ENCODE assay signal across 19 cellular contexts in genomic region chr3:53077476-53078220, GRCh38. TPM values are rescaled to one million over a fixed set of nuclear protein-coding genes. Genes with fewer than 3 reads are reported as not detected.
DNase-seq lines count a peak whose midpoint lies in the region; ATAC-seq and TF ChIP-seq lines count a peak whose summit lies in the region.
"Had no signal": no experiment of that assay in that cellular context is flagged by ENCODE, and none has a peak within 500 bp of the region (broad histone marks: within the 10 kb centered on the region; RNA-seq: fewer than 3 reads in every experiment).

No MANE protein-coding gene starts in this region.

- no peak overlapping the region for H3K27ac Mint-ChIP-seq in activated naive CD8-positive, alpha-beta T cell treated with anti-CD3 and anti-CD28 coated beads, Interleukin-2, amount 10 ng/mL, durations not matched to agents 7 days and 5 days
- no peak overlapping the region for H3K27ac Mint-ChIP-seq in activated naive CD8-positive, alpha-beta T cell treated with anti-CD3 and anti-CD28 coated beads for 36 hours
- H3K27ac Mint-ChIP-seq in WTC11, result no peak overlapping the region
- no peak overlapping the region for H3K27ac Mint-ChIP-seq in neural progenitor cell

- H3K27ac ChIP-seq in neural progenitor cell, result no peak overlapping the region
- H3K27ac ChIP-seq: PC-9, RWPE1 had no signal

- H3K4me3 ChIP-seq in neural progenitor cell, result no peak overlapping the region
- H3K4me3 ChIP-seq: HAP-1, PC-9 had no signal

- TF ChIP-seq CTCF in WTC11 (IDR thresholded peaks at IDR 0.05) (no peak), neural progenitor cell (IDR thresholded peaks at IDR 0.05) (no peak)

- no peaks in the 10 kb centered on the region for H3K36me3 ChIP-seq in neural progenitor cell
- H3K36me3 ChIP-seq: HAP-1 had no signal

- H3K27me3 ChIP-seq in neural progenitor cell, result no peaks in the 10 kb centered on the region

- H3K9me3 ChIP-seq in neural progenitor cell (ENCODE audit: low read depth), result no peaks in the 10 kb centered on the region
- H3K9me3 ChIP-seq: HAP-1 had no signal

- H3K79me2 ChIP-seq in neural progenitor cell (ENCODE audit: low read depth), result no peaks in the 10 kb centered on the region

- no peak overlapping the region for H3K9ac ChIP-seq in neural progenitor cell

- H2AFZ ChIP-seq in neural progenitor cell (replicated peaks), result no peak overlapping the region
- H2AFZ ChIP-seq: PC-9 had no signal

- H3F3A ChIP-seq in neural progenitor cell (ENCODE audit: low read depth), result no peaks in the 10 kb centered on the region

- POLR2A ChIA-PET in activated naive CD8-positive, alpha-beta T cell treated with anti-CD3 and anti-CD28 coated beads, Interleukin-2, amount 10 ng/mL, durations not matched to agents 7 days and 5 days (lab: Charles Lee), result no interaction called here
- POLR2A ChIA-PET in WTC11 (lab: Charles Lee), result no interaction called here

- H3K4me1 ChIP-seq in neural progenitor cell, result peaks cover 11% of the 10 kb centered on the region
- H3K4me1 ChIP-seq: HAP-1 had no signal

- no peaks in the 10 kb centered on the region for H3K36me3 Mint-ChIP-seq in activated naive CD8-positive, alpha-beta T cell treated with anti-CD3 and anti-CD28 coated beads, Interleukin-2, amount 10 ng/mL, durations not matched to agents 7 days and 5 days
- no peaks in the 10 kb centered on the region for H3K36me3 Mint-ChIP-seq in activated naive CD8-positive, alpha-beta T cell treated with anti-CD3 and anti-CD28 coated beads for 36 hours
- H3K36me3 Mint-ChIP-seq in WTC11 (no peaks in the 10 kb centered on the region), neural progenitor cell (no peaks in the 10 kb centered on the region)

- H3K4me3 Mint-ChIP-seq in activated naive CD8-positive, alpha-beta T cell treated with anti-CD3 and anti-CD28 coated beads, Interleukin-2, amount 10 ng/mL, durations not matched to agents 7 days and 5 days, result no peak overlapping the region
- H3K4me3 Mint-ChIP-seq in activated naive CD8-positive, alpha-beta T cell treated with anti-CD3 and anti-CD28 coated beads for 36 hours, result no peak overlapping the region
- H3K4me3 Mint-ChIP-seq in WTC11 (no peak overlapping the region), neural progenitor cell (no peak overlapping the region)

- H3K9me3 Mint-ChIP-seq in activated naive CD8-positive, alpha-beta T cell treated with anti-CD3 and anti-CD28 coated beads, Interleukin-2, amount 10 ng/mL, durations not matched to agents 7 days and 5 days, result no peaks in the 10 kb centered on the region
- H3K9me3 Mint-ChIP-seq in activated naive CD8-positive, alpha-beta T cell treated with anti-CD3 and anti-CD28 coated beads for 36 hours, result no peaks in the 10 kb centered on the region
- no peaks in the 10 kb centered on the region for H3K9me3 Mint-ChIP-seq in WTC11
- no peaks in the 10 kb centered on the region for H3K9me3 Mint-ChIP-seq in neural progenitor cell

- peaks cover 8% of the 10 kb centered on the region for H3K4me1 Mint-ChIP-seq in activated naive CD8-positive, alpha-beta T cell treated with anti-CD3 and anti-CD28 coated beads, Interleukin-2, amount 10 ng/mL, durations not matched to agents 7 days and 5 days
- H3K4me1 Mint-ChIP-seq in activated naive CD8-positive, alpha-beta T cell treated with anti-CD3 and anti-CD28 coated beads for 36 hours, result peaks cover 10% of the 10 kb centered on the region
- H3K4me1 Mint-ChIP-seq in WTC11, result peaks cover 8% of the 10 kb centered on the region
- peaks cover 16% of the 10 kb centered on the region for H3K4me1 Mint-ChIP-seq in neural progenitor cell

- H3K27me3 Mint-ChIP-seq in activated naive CD8-positive, alpha-beta T cell treated with anti-CD3 and anti-CD28 coated beads, Interleukin-2, amount 10 ng/mL, durations not matched to agents 7 days and 5 days, result no peaks in the 10 kb centered on the region
- no peaks in the 10 kb centered on the region for H3K27me3 Mint-ChIP-seq in activated naive CD8-positive, alpha-beta T cell treated with anti-CD3 and anti-CD28 coated beads for 36 hours
- H3K27me3 Mint-ChIP-seq in WTC11 (ENCODE audit: low read depth), result no peaks in the 10 kb centered on the region
- no peaks in the 10 kb centered on the region for H3K27me3 Mint-ChIP-seq in neural progenitor cell (ENCODE audit: insufficient read depth, low read depth)

- H3K4me2 ChIP-seq in neural progenitor cell, result no peak overlapping the region
- H3K4me2 ChIP-seq: PC-9 had no signal

- DNase-seq in activated naive CD8-positive, alpha-beta T cell treated with anti-CD3 and anti-CD28 coated beads, Interleukin-2, amount 10 ng/mL, durations not matched to agents 7 days and 5 days, result peak; percentile 14
- no peak for DNase-seq in activated naive CD8-positive, alpha-beta T cell treated with anti-CD3 and anti-CD28 coated beads for 36 hours
- peak; percentile 4 for DNase-seq in WTC11 (ENCODE audit: low spot score)
- DNase-seq in neural progenitor cell (ENCODE audit: low spot score), result peak; percentile 20
- no peak for DNase-seq in NCI-H526 (lab: John Stamatoyannopoulos, UW)
- DNase-seq in activated naive CD4-positive, alpha-beta T cell treated with anti-CD3 and anti-CD28 coated beads, Interleukin-2, amount 50 U/mL, for 16 hours, result no peak
- DNase-seq in NCI-H345 treated with DMSO at 0.1 percent for 48 hours (lab: John Stamatoyannopoulos, UW; ENCODE audit: unreplicated experiment), result no peak
- DNase-seq: ACHN, C1 segment of cervical spinal cord, DMS79 treated with DMSO at 0.1 percent for 48 hours, KG1, NCI-H2029, NCI-H510A treated with DMSO at 0.1 percent for 48 hours, NCI-H82, PC-9, SIG-M5 had no signal

- no peaks in the 10 kb centered on the region for H4K20me1 ChIP-seq in neural progenitor cell (ENCODE audit: low read depth)

- CTCF ChIA-PET in WTC11 (lab: Charles Lee), result interaction anchor here (0.9 to 1.0 kb wide), 2 partner anchors 25 to 257 kb away, joined by 3 read pairs; no protein-coding TSS in a partner anchor

- no peak for ATAC-seq in activated naive CD8-positive, alpha-beta T cell treated with anti-CD3 and anti-CD28 coated beads, Interleukin-2, amount 10 ng/mL, durations not matched to agents 7 days and 5 days (ENCODE audit: low read depth)
- no peak for ATAC-seq in WTC11
- ATAC-seq: SK-N-SH treated with all-trans-retinoic acid at 6 μM for 48 hours had no signal

TF ChIP-seq in WTC11, 78 proteins besides CTCF, POLR2A, EP300 and RAD21 (continues in another document):
- TF ChIP-seq FOXK1 (CRISPR knock-in tag; IDR thresholded peaks at IDR 0.05), result no peak
- TF ChIP-seq MXD4 (CRISPR knock-in tag; IDR thresholded peaks at IDR 0.05; ENCODE audit: borderline replicate concordance), result no peak
- no peak for TF ChIP-seq ZNF263 (CRISPR knock-in tag; IDR thresholded peaks at IDR 0.05; ENCODE audit: low read depth)
- no peak for TF ChIP-seq E2F1 (CRISPR knock-in tag; IDR thresholded peaks at IDR 0.05)
- no peak for TF ChIP-seq ATF6 (CRISPR knock-in tag; IDR thresholded peaks at IDR 0.05)
- no peak for TF ChIP-seq SMAD4 (CRISPR knock-in tag; IDR thresholded peaks at IDR 0.05)
- no peak for TF ChIP-seq NR3C1 (CRISPR knock-in tag; conservative IDR thresholded peaks at IDR 0.05; ENCODE audit: low read depth)
- no peak for TF ChIP-seq GABPB1 (CRISPR knock-in tag; IDR thresholded peaks at IDR 0.05)
- no peak for TF ChIP-seq ELF4 (CRISPR knock-in tag; IDR thresholded peaks at IDR 0.05; ENCODE audit: low read depth)
- no peak for TF ChIP-seq TP53 (CRISPR knock-in tag; IDR thresholded peaks at IDR 0.05)

RNA-seq across cellular contexts. Expression of gene SFMBT1, which starts 31.8 kb away (rescaled TPM):
- total RNA-seq in activated naive CD8-positive, alpha-beta T cell treated with anti-CD3 and anti-CD28 coated beads, Interleukin-2, amount 10 ng/mL, durations not matched to agents 7 days and 5 days, result 10 to 100 TPM; 29.5 to 30.8 TPM
- 10 to 100 TPM; 19.7 to 21.9 TPM for total RNA-seq in activated naive CD8-positive, alpha-beta T cell treated with anti-CD3 and anti-CD28 coated beads for 36 hours
- total RNA-seq in WTC11 (2021) (12.3 to 20.9 TPM (median 14.7 TPM) in 3 replicates), neural progenitor cell (ENCODE audit: low replicate concordance) (18.5 and 22.7 TPM in 2 replicates)

RNA-seq across cellular contexts. Expression of gene RFT1, which starts 52.6 kb away (rescaled TPM):
- total RNA-seq in activated naive CD8-positive, alpha-beta T cell treated with anti-CD3 and anti-CD28 coated beads, Interleukin-2, amount 10 ng/mL, durations not matched to agents 7 days and 5 days, result 10 to 100 TPM; 27.9 to 32.2 TPM
- 10 to 100 TPM; 49.3 to 50.7 TPM for total RNA-seq in activated naive CD8-positive, alpha-beta T cell treated with anti-CD3 and anti-CD28 coated beads for 36 hours
- total RNA-seq in WTC11 (2021) (26.3 to 28.0 TPM (median 27.1 TPM) in 3 replicates), neural progenitor cell (ENCODE audit: low replicate concordance) (17.0 and 17.2 TPM in 2 replicates)

Comparison
In these comparisons a context has a peak if more than half of its experiments do, and no peak if none do; other contexts are left out.
1. DNase-seq: peak in activated naive CD8-positive, alpha-beta T cell treated with anti-CD3 and anti-CD28 coated beads, Interleukin-2, amount 10 ng/mL, durations not matched to agents 7 days and 5 days (single experiment), WTC11 (single experiment) and neural progenitor cell (single experiment); none in activated naive CD8-positive, alpha-beta T cell treated with anti-CD3 and anti-CD28 coated beads for 36 hours (single experiment), NCI-H526 (0 of 2), activated naive CD4-positive, alpha-beta T cell treated with anti-CD3 and anti-CD28 coated beads, Interleukin-2, amount 50 U/mL, for 16 hours (single experiment) and NCI-H345 treated with DMSO at 0.1 percent for 48 hours (single experiment).